ENCODE assay signal across 11 cellular contexts in the genomic region with DNA sequence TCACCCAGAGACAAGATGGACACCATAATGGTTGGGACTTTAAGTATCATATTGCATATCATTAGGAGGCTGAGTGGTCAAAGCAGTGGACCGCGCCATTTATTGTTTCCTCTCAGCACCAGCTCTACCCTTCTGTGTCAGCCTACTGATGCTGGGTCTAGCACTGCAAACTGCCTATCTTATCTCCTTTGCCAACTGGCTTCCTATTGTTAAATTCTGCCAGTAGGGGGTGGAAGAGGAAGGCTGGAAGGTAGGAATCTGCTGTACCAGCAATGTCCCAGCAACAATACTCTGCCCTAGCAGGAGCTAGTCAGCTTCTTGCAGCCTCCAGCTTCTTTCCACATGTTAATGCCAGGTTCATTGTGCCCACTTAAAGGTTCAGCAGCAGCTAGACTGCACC.
A peak's percentile ranks its signal among the peaks of the same experiment; 100 is the strongest.
DNase-seq lines count a peak whose midpoint lies in the region; ATAC-seq, FAIRE-seq and TF ChIP-seq lines count a peak whose summit lies in the region.
"Had no signal": no experiment of that assay in that cellular context is flagged by ENCODE, and none has a peak within 500 bp of the region (broad histone marks: within the 10 kb centered on the region; RNA-seq: fewer than 3 reads in every experiment).

No MANE protein-coding gene starts in this region.

- no peak overlapping the region for H3K4me3 Mint-ChIP-seq in activated T-cell treated with anti-CD3 and anti-CD28 coated beads, Interleukin-2, amount 50 U/mL, for 4 hours
- H3K4me3 Mint-ChIP-seq in stimulated activated naive B cell treated with anti-CD40 and anti-IgM and Interleukin-4, amounts not matched to agents 10 μg/mL and 1 μg/mL and 100 μg/mL, for 72 hours, result no peak overlapping the region

- DNase-seq in activated T-cell treated with anti-CD3 and anti-CD28 coated beads, Interleukin-2, amount 50 U/mL, for 4 hours, result peak; percentile 4
- DNase-seq in activated T-cell treated with anti-CD3 and anti-CD28 coated beads, Interleukin-2, amount 50 U/mL, for 1 hour, result no peak
- peak; percentile 3 to 7 for DNase-seq in Kasumi-1 (lab: John Stamatoyannopoulos, UW)
- DNase-seq in dermis blood vessel endothelial cell, result peak; percentile 41
- DNase-seq in stimulated activated naive B cell treated with anti-CD40 and anti-IgM and Interleukin-4, amounts not matched to agents 10 μg/mL and 1 μg/mL and 100 μg/mL, for 72 hours, result no peak
- DNase-seq in NCI-H1105 (lab: John Stamatoyannopoulos, UW), result no peak
- no peak for DNase-seq in D721Med (ENCODE audit: insufficient read length, low spot score)
- no peak for DNase-seq in T1000 (lab: John Stamatoyannopoulos, UW)
- DNase-seq: C1 segment of cervical spinal cord, esophagus squamous epithelium, testis had no signal

- FAIRE-seq in D721Med (lab: Jason Lieb, UNC), result no peak

- peak in 1 of 2 donors; percentile 40 for ATAC-seq in activated T-cell treated with anti-CD3 and anti-CD28 coated beads, Interleukin-2, amount 50 U/mL, for 4 hours
- ATAC-seq in stimulated activated naive B cell treated with anti-CD40 and anti-IgM and Interleukin-4, amounts not matched to agents 10 μg/mL and 1 μg/mL and 100 μg/mL, for 72 hours (replicated peaks), result peak; percentile 34 to 39

- H3K9me3 Mint-ChIP-seq in activated T-cell treated with anti-CD3 and anti-CD28 coated beads, Interleukin-2, amount 50 U/mL, for 4 hours, result no peaks in the 10 kb centered on the region
- no peaks in the 10 kb centered on the region for H3K9me3 Mint-ChIP-seq in stimulated activated naive B cell treated with anti-CD40 and anti-IgM and Interleukin-4, amounts not matched to agents 10 μg/mL and 1 μg/mL and 100 μg/mL, for 72 hours

- peaks cover 3% of the 10 kb centered on the region for H3K4me1 Mint-ChIP-seq in activated T-cell treated with anti-CD3 and anti-CD28 coated beads, Interleukin-2, amount 50 U/mL, for 4 hours (ENCODE audit: low read depth)
- no peaks in the 10 kb centered on the region for H3K4me1 Mint-ChIP-seq in stimulated activated naive B cell treated with anti-CD40 and anti-IgM and Interleukin-4, amounts not matched to agents 10 μg/mL and 1 μg/mL and 100 μg/mL, for 72 hours

- no peak for TF ChIP-seq CTCF in D721Med (IDR thresholded peaks at IDR 0.05; ENCODE audit: insufficient read depth, missing control alignments)

- H3K36me3 Mint-ChIP-seq in activated T-cell treated with anti-CD3 and anti-CD28 coated beads, Interleukin-2, amount 50 U/mL, for 4 hours (ENCODE audit: insufficient read depth), result no peaks in the 10 kb centered on the region
- H3K36me3 Mint-ChIP-seq in stimulated activated naive B cell treated with anti-CD40 and anti-IgM and Interleukin-4, amounts not matched to agents 10 μg/mL and 1 μg/mL and 100 μg/mL, for 72 hours, result no peaks in the 10 kb centered on the region

- H3K27ac Mint-ChIP-seq in stimulated activated naive B cell treated with anti-CD40 and anti-IgM and Interleukin-4, amounts not matched to agents 10 μg/mL and 1 μg/mL and 100 μg/mL, for 72 hours, result no peak overlapping the region

- H3K27me3 Mint-ChIP-seq in activated T-cell treated with anti-CD3 and anti-CD28 coated beads, Interleukin-2, amount 50 U/mL, for 4 hours (ENCODE audit: low read depth), result no peaks in the 10 kb centered on the region
- H3K27me3 Mint-ChIP-seq in stimulated activated naive B cell treated with anti-CD40 and anti-IgM and Interleukin-4, amounts not matched to agents 10 μg/mL and 1 μg/mL and 100 μg/mL, for 72 hours, result no peaks in the 10 kb centered on the region

Comparison
In these comparisons a context has a peak if more than half of its experiments do, and no peak if none do; other contexts are left out.
1. DNase-seq: peak in activated T-cell treated with anti-CD3 and anti-CD28 coated beads, Interleukin-2, amount 50 U/mL, for 4 hours (single experiment), Kasumi-1 (2 of 2) and dermis blood vessel endothelial cell (single experiment); none in activated T-cell treated with anti-CD3 and anti-CD28 coated beads, Interleukin-2, amount 50 U/mL, for 1 hour (single experiment), stimulated activated naive B cell treated with anti-CD40 and anti-IgM and Interleukin-4, amounts not matched to agents 10 μg/mL and 1 μg/mL and 100 μg/mL, for 72 hours (single experiment), NCI-H1105 (single experiment), D721Med (single experiment) and T1000 (single experiment).